7 cellular contexts compared by ENCODE assay signal in genomic region chr10:13439771-13440708, GRCh38.
A peak's percentile ranks its signal among the peaks of the same experiment; 100 is the strongest.
DNase-seq lines count a peak whose midpoint lies in the region; ATAC-seq, FAIRE-seq and TF ChIP-seq lines count a peak whose summit lies in the region.

No MANE protein-coding gene starts in this region.

- peak overlapping the region; percentile 19 for H3K4me3 ChIP-seq in fibroblast of mammary gland (ENCODE audit: control insufficient read depth, low read depth, low read length)
- peak overlapping the region; percentile 26 to 56 (median 41) for H3K4me3 ChIP-seq in subcutaneous abdominal adipose tissue (ENCODE audit: low read depth in 1 of 5, low read length in 5 of 5)

- peaks cover 50% of the 10 kb centered on the region for H3K27me3 Mint-ChIP-seq in activated T-cell treated with anti-CD3 and anti-CD28 coated beads, Interleukin-2, amount 50 U/mL, for 4 hours (ENCODE audit: low read depth)
- peaks cover 34% of the 10 kb centered on the region for H3K27me3 Mint-ChIP-seq in neural crest cell (ENCODE audit: low read depth)

- H3K4me1 Mint-ChIP-seq in activated T-cell treated with anti-CD3 and anti-CD28 coated beads, Interleukin-2, amount 50 U/mL, for 4 hours (ENCODE audit: low read depth): peaks cover 13% of the 10 kb centered on the region
- H3K4me1 Mint-ChIP-seq in neural crest cell: peaks cover 29% of the 10 kb centered on the region

- no peaks in the 10 kb centered on the region for H3K36me3 ChIP-seq in subcutaneous abdominal adipose tissue (ENCODE audit: control insufficient read depth in 5 of 5, insufficient read depth in 5 of 5, low read length in 5 of 5)

- TF ChIP-seq CTCF in fibroblast of mammary gland (conservative IDR thresholded peaks at IDR 0.05; ENCODE audit: control insufficient read depth, insufficient read depth, low read depth, low read length): peak; percentile 72
- TF ChIP-seq CTCF in neural crest cell (conservative IDR thresholded peaks at IDR 0.05): peak; percentile 98

- H3K27ac Mint-ChIP-seq in neural crest cell (ENCODE audit: unreplicated experiment): no peak overlapping the region

- H3K36me3 Mint-ChIP-seq in activated T-cell treated with anti-CD3 and anti-CD28 coated beads, Interleukin-2, amount 50 U/mL, for 4 hours (ENCODE audit: insufficient read depth): no peaks in the 10 kb centered on the region
- no peaks in the 10 kb centered on the region for H3K36me3 Mint-ChIP-seq in neural crest cell (ENCODE audit: low read depth)

- no peak overlapping the region for H3K27ac ChIP-seq in subcutaneous abdominal adipose tissue (ENCODE audit: low read depth, low read length)

- FAIRE-seq in GM12891 (lab: Jason Lieb, UNC): peak; percentile 84

- H3K27me3 ChIP-seq in subcutaneous abdominal adipose tissue (ENCODE audit: control insufficient read depth in 5 of 5, insufficient read depth in 4 of 5, low read length in 5 of 5): peaks cover 14 to 22% (median 16%) of the 10 kb centered on the region in 5 donors

- ATAC-seq in HG03432 (IDR thresholded peaks at IDR 0.05; ENCODE audit: unreplicated experiment): peak; percentile 77
- ATAC-seq in activated T-cell treated with anti-CD3 and anti-CD28 coated beads, Interleukin-2, amount 50 U/mL, for 4 hours: peak; percentile 87 to 95

- no peak for TF ChIP-seq POLR2A in GM12891 (IDR thresholded peaks at IDR 0.05; ENCODE audit: low read depth, low read length)

- H3K4me3 Mint-ChIP-seq in activated T-cell treated with anti-CD3 and anti-CD28 coated beads, Interleukin-2, amount 50 U/mL, for 4 hours: peak overlapping the region; percentile 54
- peak overlapping the region; percentile 42 for H3K4me3 Mint-ChIP-seq in neural crest cell

- H3K9me3 Mint-ChIP-seq in activated T-cell treated with anti-CD3 and anti-CD28 coated beads, Interleukin-2, amount 50 U/mL, for 4 hours: no peaks in the 10 kb centered on the region
- no peaks in the 10 kb centered on the region for H3K9me3 Mint-ChIP-seq in neural crest cell

- peak overlapping the region in 3 of 5 donors; percentile 12 to 42 (median 31) for H3K9ac ChIP-seq in subcutaneous abdominal adipose tissue (ENCODE audit: low read length in 5 of 5)

- H3K4me1 ChIP-seq in subcutaneous abdominal adipose tissue (ENCODE audit: control insufficient read depth in 5 of 5, insufficient read depth in 5 of 5, low read length in 5 of 5): peaks cover 0 to 15% (median 14%) of the 10 kb centered on the region in 5 donors

- H3K9me3 ChIP-seq in subcutaneous abdominal adipose tissue (ENCODE audit: control insufficient read depth in 5 of 5, low read length in 5 of 5): no peaks in the 10 kb centered on the region

- peak; percentile 72 for DNase-seq in GM12891 (ENCODE audit: insufficient read length, low spot score)
- peak; percentile 60 for DNase-seq in OCI-M1 (lab: John Stamatoyannopoulos, UW)
- peak; percentile 57 for DNase-seq in activated T-cell treated with anti-CD3 and anti-CD28 coated beads, Interleukin-2, amount 50 U/mL, for 4 hours
- DNase-seq in fibroblast of mammary gland (ENCODE audit: low read depth): peak; percentile 19
- peak; percentile 70 for DNase-seq in neural crest cell (ENCODE audit: low read depth, low spot score)

TF ChIP-seq in GM12891, 5 proteins besides CTCF, POLR2A, EP300 and RAD21:
- no peak for TF ChIP-seq TAF1 (IDR thresholded peaks at IDR 0.05; ENCODE audit: low read depth, low read length)
- no peak for TF ChIP-seq SPI1 (IDR thresholded peaks at IDR 0.05; ENCODE audit: low read depth, low read length)
- no peak for TF ChIP-seq PAX5 (IDR thresholded peaks at IDR 0.05; ENCODE audit: insufficient read depth, low read length, severe bottlenecking)
- no peak for TF ChIP-seq POLR2AphosphoS5 (IDR thresholded peaks at IDR 0.05; ENCODE audit: low read depth, low read length)
- no peak for TF ChIP-seq POU2F2 (IDR thresholded peaks at IDR 0.05; ENCODE audit: low read depth, low read length)

Comparison
In these comparisons a context has a peak if more than half of its experiments do, and no peak if none do; other contexts are left out.
1. DNase-seq: peak in every context shown above with its lines; median percentile 72 in GM12891; 70 in neural crest cell; 60 in OCI-M1; 57 in activated T-cell treated with anti-CD3 and anti-CD28 coated beads, Interleukin-2, amount 50 U/mL, for 4 hours; 19 in fibroblast of mammary gland.